In the genomic region with DNA sequence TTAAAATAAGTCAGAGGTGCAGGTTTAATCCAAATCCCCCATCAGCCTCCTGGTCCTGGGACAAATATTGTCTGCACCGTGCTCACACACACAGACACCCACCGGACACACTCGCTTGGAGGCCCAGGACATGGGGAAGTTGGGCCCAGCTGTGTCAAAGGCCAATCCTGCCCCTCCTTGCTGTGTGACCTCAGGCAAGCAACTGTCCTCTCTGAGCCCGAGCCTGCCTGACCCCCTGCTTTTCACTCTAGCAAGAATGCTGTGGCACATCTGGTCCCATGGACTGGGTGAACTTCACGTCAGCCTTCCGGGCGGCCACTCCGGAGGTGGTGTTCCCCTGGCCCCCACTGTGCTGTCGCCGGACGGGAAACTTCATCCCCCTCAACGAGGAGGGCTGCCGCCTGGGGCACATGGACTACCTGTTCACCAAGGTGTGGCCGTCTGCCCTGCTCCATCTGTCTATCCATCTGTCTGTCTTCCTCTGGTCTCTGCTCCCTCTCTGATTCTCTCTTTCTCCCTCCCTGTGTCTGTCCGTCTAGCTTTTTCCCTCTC, we compare ENCODE assay signal across 14 cellular contexts. TPM values are rescaled to one million over a fixed set of nuclear protein-coding genes. Genes with fewer than 3 reads are reported as not detected.
DNase-seq lines count a peak whose midpoint lies in the region; ATAC-seq and TF ChIP-seq lines count a peak whose summit lies in the region.
"Had no signal": no experiment of that assay in that cellular context is flagged by ENCODE, and none has a peak within 500 bp of the region (broad histone marks: within the 10 kb centered on the region; RNA-seq: fewer than 3 reads in every experiment).

No MANE protein-coding gene starts in this region.

- CTCF ChIA-PET in activated CD8-positive, alpha-beta T cell treated with anti-CD3 and anti-CD28 coated beads, Interleukin-2, amount 10 ng/mL, durations not matched to agents 7 days and 5 days (lab: Charles Lee) = no interaction called here

- H3K4me3 Mint-ChIP-seq in activated naive CD8-positive, alpha-beta T cell = no peak overlapping the region
- H3K4me3 Mint-ChIP-seq in activated naive CD8-positive, alpha-beta T cell treated with anti-CD3 and anti-CD28 coated beads, Interleukin-2, amount 50 U/mL, for 24 hours = no peak overlapping the region
- no peak overlapping the region for H3K4me3 Mint-ChIP-seq in activated CD8-positive, alpha-beta T cell treated with anti-CD3 and anti-CD28 coated beads, Interleukin-2, amount 10 ng/mL, durations not matched to agents 7 days and 5 days
- H3K4me3 Mint-ChIP-seq: CD4-positive, alpha-beta T cell; GM23338 had no signal

- no peak for DNase-seq in activated naive CD8-positive, alpha-beta T cell treated with anti-CD3 and anti-CD28 coated beads, Interleukin-2, amount 50 U/mL, for 24 hours
- DNase-seq in Karpas-422 (peak; percentile 5), osteoblast (ENCODE audit: insufficient read length, low spot score, missing footprints) (peak; percentile 18), left cardiac atrium (no peak)
- no peak for DNase-seq in activated CD8-positive, alpha-beta T cell treated with anti-CD3 and anti-CD28 coated beads, Interleukin-2, amount 10 ng/mL, durations not matched to agents 7 days and 5 days
- DNase-seq: 8988T; ACHN; CD4-positive, alpha-beta T cell; DMS79; H7 had no signal

- peaks cover 5% of the 10 kb centered on the region for H3K36me3 Mint-ChIP-seq in activated naive CD8-positive, alpha-beta T cell
- no peaks in the 10 kb centered on the region for H3K36me3 Mint-ChIP-seq in activated naive CD8-positive, alpha-beta T cell treated with anti-CD3 and anti-CD28 coated beads, Interleukin-2, amount 50 U/mL, for 24 hours (ENCODE audit: low read depth)
- H3K36me3 Mint-ChIP-seq in activated CD8-positive, alpha-beta T cell treated with anti-CD3 and anti-CD28 coated beads, Interleukin-2, amount 10 ng/mL, durations not matched to agents 7 days and 5 days (ENCODE audit: low read depth) = no peaks in the 10 kb centered on the region

- no peak overlapping the region for H2AFZ ChIP-seq in Karpas-422 (ENCODE audit: low read length)
- no peak overlapping the region for H2AFZ ChIP-seq in osteoblast (ENCODE audit: low read length)
- H2AFZ ChIP-seq: GM23338 had no signal

- H3K4me3 ChIP-seq in Karpas-422 (ENCODE audit: low read length) (no peak overlapping the region), osteoblast (ENCODE audit: insufficient read depth, low read length) (no peak overlapping the region)
- H3K4me3 ChIP-seq: BLaER1 treated with 17β-estradiol and CSF1 and Interleukin-3, amounts not matched to agents 10 nM and 100 nM; GM23338 had no signal

- H3K27me3 ChIP-seq in Karpas-422 (ENCODE audit: low read length) = no peaks in the 10 kb centered on the region
- peaks cover 2% of the 10 kb centered on the region for H3K27me3 ChIP-seq in osteoblast (ENCODE audit: insufficient read depth, low read length)

- H3K27me3 Mint-ChIP-seq in activated naive CD8-positive, alpha-beta T cell = peaks cover 8% of the 10 kb centered on the region
- H3K27me3 Mint-ChIP-seq in activated naive CD8-positive, alpha-beta T cell treated with anti-CD3 and anti-CD28 coated beads, Interleukin-2, amount 50 U/mL, for 24 hours = peaks cover 28% of the 10 kb centered on the region
- peaks cover 20% of the 10 kb centered on the region for H3K27me3 Mint-ChIP-seq in activated CD8-positive, alpha-beta T cell treated with anti-CD3 and anti-CD28 coated beads, Interleukin-2, amount 10 ng/mL, durations not matched to agents 7 days and 5 days (ENCODE audit: low read depth)

- no peaks in the 10 kb centered on the region for H3K9me2 ChIP-seq in Karpas-422 (replicated peaks; ENCODE audit: insufficient read depth, low read length)

- no peak for ATAC-seq in activated naive CD8-positive, alpha-beta T cell treated with anti-CD3 and anti-CD28 coated beads, Interleukin-2, amount 50 U/mL, for 24 hours
- ATAC-seq in activated CD8-positive, alpha-beta T cell treated with anti-CD3 and anti-CD28 coated beads, Interleukin-2, amount 10 ng/mL, durations not matched to agents 7 days and 5 days = no peak
- no peak for ATAC-seq in left cardiac atrium
- ATAC-seq: GM23338 had no signal

- H3K79me2 ChIP-seq in Karpas-422 (ENCODE audit: low read length) (no peaks in the 10 kb centered on the region), osteoblast (ENCODE audit: insufficient read depth, low read length) (no peaks in the 10 kb centered on the region)

- H3K27ac ChIP-seq in Karpas-422 (ENCODE audit: low read length) = no peak overlapping the region
- no peak overlapping the region for H3K27ac ChIP-seq in osteoblast (ENCODE audit: low read depth, low read length)
- H3K27ac ChIP-seq: BLaER1 treated with 17β-estradiol and CSF1 and Interleukin-3, amounts not matched to agents 10 nM and 100 nM had no signal

- peak overlapping the region; percentile 11 for H3K27ac Mint-ChIP-seq in activated naive CD8-positive, alpha-beta T cell
- H3K27ac Mint-ChIP-seq in activated naive CD8-positive, alpha-beta T cell treated with anti-CD3 and anti-CD28 coated beads, Interleukin-2, amount 50 U/mL, for 24 hours = no peak overlapping the region
- no peak overlapping the region for H3K27ac Mint-ChIP-seq in activated CD8-positive, alpha-beta T cell treated with anti-CD3 and anti-CD28 coated beads, Interleukin-2, amount 10 ng/mL, durations not matched to agents 7 days and 5 days
- H3K27ac Mint-ChIP-seq: CD4-positive, alpha-beta T cell; GM23338 had no signal

- POLR2A ChIA-PET in activated CD8-positive, alpha-beta T cell treated with anti-CD3 and anti-CD28 coated beads, Interleukin-2, amount 10 ng/mL, durations not matched to agents 7 days and 5 days (lab: Charles Lee) = no interaction called here

- peaks cover 8% of the 10 kb centered on the region for H3K4me1 Mint-ChIP-seq in activated naive CD8-positive, alpha-beta T cell (ENCODE audit: low read depth)
- peaks cover 8% of the 10 kb centered on the region for H3K4me1 Mint-ChIP-seq in activated naive CD8-positive, alpha-beta T cell treated with anti-CD3 and anti-CD28 coated beads, Interleukin-2, amount 50 U/mL, for 24 hours
- H3K4me1 Mint-ChIP-seq in activated CD8-positive, alpha-beta T cell treated with anti-CD3 and anti-CD28 coated beads, Interleukin-2, amount 10 ng/mL, durations not matched to agents 7 days and 5 days (ENCODE audit: low read depth) = peaks cover 7% of the 10 kb centered on the region

- H3K4me2 ChIP-seq in Karpas-422 (ENCODE audit: low read depth, low read length, poor library complexity, severe bottlenecking) (no peak overlapping the region), osteoblast (ENCODE audit: insufficient read depth, low read length) (no peak overlapping the region)
- H3K4me2 ChIP-seq: BLaER1 treated with 17β-estradiol and CSF1 and Interleukin-3, amounts not matched to agents 10 nM and 100 nM; GM23338 had no signal

- intact Hi-C loops in left cardiac atrium (cut with DNase I) = no loop called here

- no peak overlapping the region for H3K9ac ChIP-seq in Karpas-422 (ENCODE audit: low read length)
- H3K9ac ChIP-seq: BLaER1 treated with 17β-estradiol and CSF1 and Interleukin-3, amounts not matched to agents 10 nM and 100 nM had no signal

- H3K4me1 ChIP-seq in Karpas-422 (ENCODE audit: low read length) (no peaks in the 10 kb centered on the region; the same call in 1 of the 2 replicates), osteoblast (ENCODE audit: insufficient read depth, low read length) (no peaks in the 10 kb centered on the region)

- no peaks in the 10 kb centered on the region for H4K20me1 ChIP-seq in Karpas-422 (ENCODE audit: insufficient read depth, low read depth, low read length)
- no peaks in the 10 kb centered on the region for H4K20me1 ChIP-seq in osteoblast (ENCODE audit: insufficient read depth, low read length)
- H4K20me1 ChIP-seq: BLaER1 treated with 17β-estradiol and CSF1 and Interleukin-3, amounts not matched to agents 10 nM and 100 nM had no signal

- H3K9me3 ChIP-seq in Karpas-422 (ENCODE audit: low read length) (no peaks in the 10 kb centered on the region), osteoblast (ENCODE audit: low read depth, low read length) (no peaks in the 10 kb centered on the region)
- H3K9me3 ChIP-seq: BLaER1 treated with 17β-estradiol and CSF1 and Interleukin-3, amounts not matched to agents 10 nM and 100 nM had no signal

- H3K9me3 Mint-ChIP-seq in activated naive CD8-positive, alpha-beta T cell (ENCODE audit: low read depth) = no peaks in the 10 kb centered on the region
- no peaks in the 10 kb centered on the region for H3K9me3 Mint-ChIP-seq in activated naive CD8-positive, alpha-beta T cell treated with anti-CD3 and anti-CD28 coated beads, Interleukin-2, amount 50 U/mL, for 24 hours
- H3K9me3 Mint-ChIP-seq in activated CD8-positive, alpha-beta T cell treated with anti-CD3 and anti-CD28 coated beads, Interleukin-2, amount 10 ng/mL, durations not matched to agents 7 days and 5 days (ENCODE audit: insufficient read depth) = no peaks in the 10 kb centered on the region
- H3K9me3 Mint-ChIP-seq: CD4-positive, alpha-beta T cell; GM23338 had no signal

- no peaks in the 10 kb centered on the region for H3K36me3 ChIP-seq in Karpas-422 (ENCODE audit: insufficient read depth, low read length)
- no peaks in the 10 kb centered on the region for H3K36me3 ChIP-seq in osteoblast (ENCODE audit: insufficient read depth, low read length)
- H3K36me3 ChIP-seq: BLaER1 treated with 17β-estradiol and CSF1 and Interleukin-3, amounts not matched to agents 10 nM and 100 nM had no signal

- TF ChIP-seq CTCF in osteoblast (IDR thresholded peaks at IDR 0.05; ENCODE audit: extremely low read depth, low read depth, low read length) = no peak

RNA-seq across cellular contexts. Expression of a gene that starts 9.3 kb away (rescaled TPM):
- total RNA-seq in Karpas-422 (2014; rRNA removed; shearing (Covaris generic); ENCODE audit: low replicate concordance) = not detected in 2 replicates
- total RNA-seq in osteoblast (not detected in 2 replicates), left cardiac atrium (not detected)
- total RNA-seq in activated CD8-positive, alpha-beta T cell treated with anti-CD3 and anti-CD28 coated beads, Interleukin-2, amount 10 ng/mL, durations not matched to agents 7 days and 5 days = under 1 TPM; 0.63 to 0.82 TPM
- total RNA-seq: G401 had no signal

RNA-seq across cellular contexts. Expression of a gene that starts 27.5 kb away (rescaled TPM):
- 445 and 611 TPM in 2 replicates for total RNA-seq in Karpas-422 (2014; rRNA removed; shearing (Covaris generic); ENCODE audit: low replicate concordance)
- total RNA-seq in osteoblast (123 and 185 TPM in 2 replicates), left cardiac atrium (1,000 to 10,000 TPM in 1 of 2 donors, 100 to 1,000 TPM in 1; 934 to 1,059 TPM)
- total RNA-seq in activated CD8-positive, alpha-beta T cell treated with anti-CD3 and anti-CD28 coated beads, Interleukin-2, amount 10 ng/mL, durations not matched to agents 7 days and 5 days = 100 to 1,000 TPM; 471 to 518 TPM

RNA-seq across cellular contexts. Expression of a gene that starts 28.7 kb away (rescaled TPM):
- not detected in 2 replicates for total RNA-seq in Karpas-422 (2014; rRNA removed; shearing (Covaris generic); ENCODE audit: low replicate concordance)
- not detected in 2 replicates for total RNA-seq in osteoblast
- total RNA-seq in activated CD8-positive, alpha-beta T cell treated with anti-CD3 and anti-CD28 coated beads, Interleukin-2, amount 10 ng/mL, durations not matched to agents 7 days and 5 days = 10 to 100 TPM; 37.4 to 41.4 TPM
- not detected for total RNA-seq in left cardiac atrium
- total RNA-seq: GM23338, H7 had no signal

RNA-seq across cellular contexts. Expression of a gene that starts 34.1 kb away (rescaled TPM):
- total RNA-seq in Karpas-422 (2014; rRNA removed; shearing (Covaris generic); ENCODE audit: low replicate concordance) = 0.54 and 0.75 TPM in 2 replicates
- total RNA-seq in osteoblast (0.29 and 0.36 TPM in 2 replicates), left cardiac atrium (under 1 TPM; 0.29 to 0.88 TPM)
- 1 to 10 TPM in 1 of 2 experiments, under 1 TPM in 1; 0.68 to 1.6 TPM for total RNA-seq in activated CD8-positive, alpha-beta T cell treated with anti-CD3 and anti-CD28 coated beads, Interleukin-2, amount 10 ng/mL, durations not matched to agents 7 days and 5 days
- total RNA-seq: G401 had no signal

RNA-seq across cellular contexts. Expression of a gene that starts 42.1 kb away (rescaled TPM):
- 15.3 and 21.4 TPM in 2 replicates for total RNA-seq in Karpas-422 (2014; rRNA removed; shearing (Covaris generic); ENCODE audit: low replicate concordance)
- total RNA-seq in osteoblast = 6.5 and 6.8 TPM in 2 replicates
- total RNA-seq in activated CD8-positive, alpha-beta T cell treated with anti-CD3 and anti-CD28 coated beads, Interleukin-2, amount 10 ng/mL, durations not matched to agents 7 days and 5 days = 10 to 100 TPM; 58.0 to 64.3 TPM
- total RNA-seq in left cardiac atrium = 10 to 100 TPM; 15.4 to 17.1 TPM

Comparison
In these comparisons a context has a peak if more than half of its experiments do, and no peak if none do; other contexts are left out.
1. DNase-seq: peak in Karpas-422 (single experiment) and osteoblast (single experiment); none in activated naive CD8-positive, alpha-beta T cell treated with anti-CD3 and anti-CD28 coated beads, Interleukin-2, amount 50 U/mL, for 24 hours (single experiment), activated CD8-positive, alpha-beta T cell treated with anti-CD3 and anti-CD28 coated beads, Interleukin-2, amount 10 ng/mL, durations not matched to agents 7 days and 5 days (single experiment) and left cardiac atrium (single experiment).
2. RNA of a gene that starts 28.7 kb away (total RNA-seq): 37.4 to 41.4 TPM in activated CD8-positive, alpha-beta T cell treated with anti-CD3 and anti-CD28 coated beads, Interleukin-2, amount 10 ng/mL, durations not matched to agents 7 days and 5 days; not detected in left cardiac atrium, not detected in Karpas-422 and not detected in osteoblast; every median in the first group is over 10 times any median in the second.